In the genomic region with DNA sequence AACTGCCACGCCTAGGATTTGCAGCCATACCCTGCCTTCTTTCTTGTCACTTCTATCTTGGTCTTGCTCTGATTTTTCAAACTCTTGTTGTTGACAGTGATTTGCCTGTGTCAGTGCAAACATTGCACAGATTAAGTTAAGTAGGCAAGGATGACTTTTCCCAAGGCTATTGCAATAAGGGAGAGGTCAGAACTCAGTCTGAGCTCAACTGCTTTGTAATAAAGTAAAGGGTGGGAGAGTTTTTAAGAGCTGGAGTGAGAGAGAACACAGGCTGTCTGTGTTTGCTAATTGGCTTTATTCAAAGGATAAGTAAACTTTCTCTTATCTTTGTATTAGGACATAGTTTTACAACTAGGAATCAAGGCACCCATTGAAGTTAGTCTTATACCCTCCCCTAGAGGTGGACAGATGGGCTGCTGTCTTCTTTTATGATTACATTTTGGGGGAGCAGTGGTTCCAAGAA, we compare ENCODE assay signal across 18 cellular contexts.
"Had no signal": no experiment of that assay in that cellular context is flagged by ENCODE, and none has a peak within 500 bp of the region (broad histone marks: within the 10 kb centered on the region; RNA-seq: fewer than 3 reads in every experiment).

No MANE protein-coding gene starts in this region.

- H3K4me1 ChIP-seq: esophagus squamous epithelium, parathyroid adenoma, tibial artery, vagina had no signal

- H3K9me3 ChIP-seq: esophagus squamous epithelium, neutrophil, tibial artery, vagina had no signal

- H3K79me2 ChIP-seq: parathyroid adenoma had no signal

- H3K9ac ChIP-seq: parathyroid adenoma had no signal

- H2AFZ ChIP-seq: parathyroid adenoma had no signal

- H3K4me3 ChIP-seq: cardiac muscle cell, esophagus squamous epithelium, lung, tibial artery, vagina had no signal

- H3K27me3 ChIP-seq: cardiac muscle cell, esophagus squamous epithelium, neutrophil, tibial artery, vagina had no signal

- H3K36me3 ChIP-seq: cardiac muscle cell, esophagus squamous epithelium, neutrophil, tibial artery, vagina had no signal

- DNase-seq: activated CD4-positive, alpha-beta T cell treated with anti-CD3 and anti-CD28 coated beads for 48 hours; activated CD8-positive, alpha-beta T cell treated with anti-CD3 and anti-CD28 coated beads for 36 hours; activated effector memory CD4-positive, alpha-beta T cell treated with Interleukin-2 at 50 U/mL for 16 hours; activated T-cell treated with anti-CD3 and anti-CD28 coated beads, Interleukin-2, amount 50 U/mL, for 4 hours; esophagus squamous epithelium; foreskin fibroblast; left cardiac atrium; naive thymus-derived CD4-positive, alpha-beta T cell; stimulated activated CD4-positive, alpha-beta T cell treated with anti-CD3 and anti-CD28 coated beads, Interleukin-2, amount 100 ng/mL, for 48 hours; T-helper 2 cell; tibial artery had no signal

- ATAC-seq: activated CD8-positive, alpha-beta T cell treated with anti-CD3 and anti-CD28 coated beads for 36 hours; activated T-cell treated with anti-CD3 and anti-CD28 coated beads, Interleukin-2, amount 50 U/mL, for 4 hours; left cardiac atrium; naive thymus-derived CD4-positive, alpha-beta T cell; stimulated activated memory B cell treated with anti-CD40 and anti-IgM and Interleukin-4, amounts not matched to agents 10 μg/mL and 1 μg/mL and 100 μg/mL, for 72 hours; WTC11 had no signal

- H3K27ac ChIP-seq: cardiac muscle cell, esophagus squamous epithelium, neutrophil, parathyroid adenoma, tibial artery, vagina had no signal
